In genomic region chr10:966466-967235, GRCh38 we compare ENCODE assay signal across 27 cellular contexts. TPM values are rescaled to one million over a fixed set of nuclear protein-coding genes. Genes with fewer than 3 reads are reported as not detected.
"Had no signal": no experiment of that assay in that cellular context is flagged by ENCODE, and none has a peak within 500 bp of the region (broad histone marks: within the 10 kb centered on the region; RNA-seq: fewer than 3 reads in every experiment).

No MANE protein-coding gene starts in this region.

- H3K4me1 ChIP-seq: testis had no signal

- H3K9me3 Mint-ChIP-seq: natural killer cell; neural crest cell; stimulated activated effector memory CD8-positive, alpha-beta T cell treated with anti-CD3 and anti-CD28 coated beads, Interleukin-12 subunit alpha, Interleukin-12 subunit beta, amount 100 ng/mL, for 72 hours had no signal

- H3K27ac ChIP-seq: coronary artery, dorsolateral prefrontal cortex, gastrocnemius medialis, heart right ventricle, pancreas, psoas muscle, right lobe of liver, testis, tibial nerve had no signal

- DNase-seq: dorsolateral prefrontal cortex; effector CD8-positive, alpha-beta T cell; gastrocnemius medialis; heart right ventricle; hypothalamus; kidney glomerular epithelial cell; natural killer cell; nucleus accumbens; pancreas; psoas muscle; retina; right lobe of liver; stimulated activated CD4-positive, alpha-beta T cell treated with anti-CD3 and anti-CD28 coated beads, Interleukin-4, amount 100 ng/mL, for 1 hour; stimulated activated CD8-positive, alpha-beta memory T cell treated with anti-CD3 and anti-CD28 coated beads, Interleukin-4, amount 100 ng/mL, for 48 hours; testis had no signal

- H3K27me3 ChIP-seq: dorsolateral prefrontal cortex, gastrocnemius medialis, pancreas, right lobe of liver, testis, tibial nerve had no signal

- H3K36me3 ChIP-seq: gastrocnemius medialis, heart right ventricle, pancreas, right lobe of liver, tibial nerve had no signal

- H3K27ac Mint-ChIP-seq: natural killer cell; stimulated activated effector memory CD8-positive, alpha-beta T cell treated with anti-CD3 and anti-CD28 coated beads, Interleukin-12 subunit alpha, Interleukin-12 subunit beta, amount 100 ng/mL, for 72 hours; stimulated activated naive CD8-positive, alpha-beta T cell treated with anti-CD3 and anti-CD28 coated beads, Interleukin-15, Interleukin-2, amounts not matched to agents 100 ng/mL and 50 ng/mL, for 24 hours had no signal

- H3K9me3 ChIP-seq: gastrocnemius medialis, heart right ventricle, pancreas, psoas muscle, right lobe of liver, testis had no signal

- H3K36me3 Mint-ChIP-seq: natural killer cell; stimulated activated effector memory CD8-positive, alpha-beta T cell treated with anti-CD3 and anti-CD28 coated beads, Interleukin-12 subunit alpha, Interleukin-12 subunit beta, amount 100 ng/mL, for 72 hours had no signal

- H3K4me3 Mint-ChIP-seq: natural killer cell; neural crest cell; stimulated activated effector memory CD8-positive, alpha-beta T cell treated with anti-CD3 and anti-CD28 coated beads, Interleukin-12 subunit alpha, Interleukin-12 subunit beta, amount 100 ng/mL, for 72 hours; stimulated activated naive CD8-positive, alpha-beta T cell treated with anti-CD3 and anti-CD28 coated beads, Interleukin-15, Interleukin-2, amounts not matched to agents 100 ng/mL and 50 ng/mL, for 24 hours had no signal

- H3K4me3 ChIP-seq: coronary artery, dorsolateral prefrontal cortex, gastrocnemius medialis, heart right ventricle, pancreas, psoas muscle, right lobe of liver, testis, tibial nerve had no signal

- H3K4me1 Mint-ChIP-seq: stimulated activated effector memory CD8-positive, alpha-beta T cell treated with anti-CD3 and anti-CD28 coated beads, Interleukin-12 subunit alpha, Interleukin-12 subunit beta, amount 100 ng/mL, for 72 hours had no signal

- ATAC-seq: gastrocnemius medialis; heart right ventricle; natural killer cell; pancreas; psoas muscle; right lobe of liver; stimulated activated effector memory CD8-positive, alpha-beta T cell treated with anti-CD3 and anti-CD28 coated beads, Interleukin-12 subunit alpha, Interleukin-12 subunit beta, amount 100 ng/mL, for 72 hours had no signal

RNA-seq across cellular contexts. Expression of gene IDI2, which starts 59.0 kb away (rescaled TPM):
- total RNA-seq: chondrocyte, liver, lung microvascular endothelial cell, mucosa of gallbladder, myocyte, natural killer cell, neural crest cell, pancreas, right lobe of liver, subcutaneous adipose tissue, ureter had no signal
